In genomic region chr3:186997061-186998054, GRCh38 we compare ENCODE assay signal across 1 cellular context.
TF ChIP-seq lines count a peak whose summit lies in the region.

No MANE protein-coding gene starts in this region.

TF ChIP-seq in K562, 482 proteins besides CTCF, POLR2A, EP300 and RAD21 (continued from another document and continues in another):
- TF ChIP-seq AFF4 (CRISPR knock-in tag; IDR thresholded peaks at IDR 0.05) (no peak), SP1 (CRISPR knock-in tag; IDR thresholded peaks at IDR 0.05) (no peak), TFAP4 (CRISPR knock-in tag; IDR thresholded peaks at IDR 0.05; ENCODE audit: borderline replicate concordance) (no peak), ZNF766 (CRISPR knock-in tag; conservative IDR thresholded peaks at IDR 0.05) (peak; percentile 74; the same call in 1 of the 2 replicates), ZBTB12 (CRISPR knock-in tag; IDR thresholded peaks at IDR 0.05) (0 out of 2 replicates have a peak, but pooled peaks have one; percentile 23), ETV1 (tag; conservative IDR thresholded peaks at IDR 0.05; ENCODE audit: low read depth) (peak; percentile 42), SRSF1 (IDR thresholded peaks at IDR 0.05; ENCODE audit: low read depth, low read length) (no peak), ARID3A (IDR thresholded peaks at IDR 0.05; ENCODE audit: borderline replicate concordance, low read depth, low read length) (no peak), RBBP5 (IDR thresholded peaks at IDR 0.05; ENCODE audit: borderline replicate concordance, insufficient read depth, low read length, poor library complexity, severe bottlenecking) (no peak), ZNF518B (CRISPR knock-in tag; IDR thresholded peaks at IDR 0.05) (no peak), RBM22 (IDR thresholded peaks at IDR 0.05; ENCODE audit: low read depth, low read length, poor library complexity, severe bottlenecking) (no peak), TCF3 (CRISPR knock-in tag; IDR thresholded peaks at IDR 0.05) (peak; percentile 92), NFYB (IDR thresholded peaks at IDR 0.05; ENCODE audit: extremely low read depth, insufficient read length) (no peak), ZNF212 (CRISPR knock-in tag; IDR thresholded peaks at IDR 0.05) (no peak), PML (IDR thresholded peaks at IDR 0.05; ENCODE audit: low read length) (peak; percentile 63), BCOR (IDR thresholded peaks at IDR 0.05) (peak; percentile 93), ETS2 (tag; IDR thresholded peaks at IDR 0.05; ENCODE audit: borderline replicate concordance, poor library complexity, severe bottlenecking) (no peak), FOXK1 (CRISPR knock-in tag; IDR thresholded peaks at IDR 0.05; ENCODE audit: borderline replicate concordance) (no peak), ZNF24 (IDR thresholded peaks at IDR 0.05) (peak; percentile 57; the same call in 1 of the 2 replicates), CREBBP (IDR thresholded peaks at IDR 0.05; ENCODE audit: low read depth, low read length) (no peak), USF1 (CRISPR knock-in tag; IDR thresholded peaks at IDR 0.05) (no peak), PKNOX1 (IDR thresholded peaks at IDR 0.05) (peak; percentile 97), TARDBP (IDR thresholded peaks at IDR 0.05) (no peak), CHAMP1 (IDR thresholded peaks at IDR 0.05) (peak; percentile 50; the same call in 1 of the 2 replicates), ZNF124 (CRISPR knock-in tag; IDR thresholded peaks at IDR 0.05) (no peak), KDM5B (IDR thresholded peaks at IDR 0.05; ENCODE audit: insufficient replicate concordance, low read depth, low read length) (no peak), KDM1A (IDR thresholded peaks at IDR 0.05) (peak; percentile 70), ZNF740 (CRISPR knock-in tag; IDR thresholded peaks at IDR 0.05) (no peak), ZNF740 (tag; IDR thresholded peaks at IDR 0.05) (0 out of 4 replicates have a peak, but pooled peaks of 1 of the 2 experiments have one; percentile 27), CTBP1 (IDR thresholded peaks at IDR 0.05; ENCODE audit: borderline replicate concordance) (peak; percentile 45; the same call in 1 of the 2 replicates), VEZF1 (CRISPR knock-in tag; IDR thresholded peaks at IDR 0.05) (peak; percentile 72), CCNT2 (IDR thresholded peaks at IDR 0.05; ENCODE audit: borderline replicate concordance, extremely low read depth, insufficient read length, low read depth, low read length) (peak; percentile 50), EGR1 (conservative IDR thresholded peaks at IDR 0.05) (0 out of 2 replicates have a peak, but pooled peaks have one; percentile 12), MAX (CRISPR knock-in tag; IDR thresholded peaks at IDR 0.05) (no peak)
